Comparison of ENCODE assay signal across 28 cellular contexts in the genomic region with DNA sequence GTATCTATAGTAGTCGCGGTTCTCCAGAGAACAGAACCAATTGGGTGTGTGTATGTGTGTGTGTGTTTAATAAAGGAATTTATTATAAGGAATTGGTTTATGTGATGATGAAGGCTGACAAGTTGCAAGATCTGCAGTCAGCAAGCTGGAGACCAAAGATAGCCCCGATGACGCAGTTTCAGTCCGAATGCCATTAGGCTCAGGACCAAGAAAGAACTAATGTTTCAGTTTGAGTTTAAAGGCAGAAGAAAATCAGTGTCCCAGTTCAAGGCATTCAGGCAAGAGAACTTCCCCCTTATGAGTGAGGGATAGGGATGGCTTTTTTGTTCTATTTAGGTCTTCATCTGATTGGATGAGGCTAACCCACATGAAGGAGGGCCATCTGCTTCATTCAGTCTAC.
"Had no signal": no experiment of that assay in that cellular context is flagged by ENCODE, and none has a peak within 500 bp of the region (broad histone marks: within the 10 kb centered on the region; RNA-seq: fewer than 3 reads in every experiment).

No MANE protein-coding gene starts in this region.

- H3K4me1 Mint-ChIP-seq: naive B cell; natural killer cell; stimulated activated memory B cell treated with anti-CD40 and anti-IgM and Interleukin-4, amounts not matched to agents 10 μg/mL and 1 μg/mL and 100 μg/mL, for 72 hours; stimulated activated naive CD8-positive, alpha-beta T cell treated with anti-CD3 and anti-CD28 coated beads, Interleukin-15, amount 100 ng/mL, for 72 hours had no signal

- H3K9ac ChIP-seq: neural progenitor cell, parathyroid adenoma had no signal

- H3K27me3 ChIP-seq: neural progenitor cell, neutrophil, right lobe of liver, tibial nerve, uterus had no signal

- H3K9me3 ChIP-seq: lower lobe of right lung, neutrophil, psoas muscle, right lobe of liver, tibial nerve, uterus had no signal

- H3K79me2 ChIP-seq: parathyroid adenoma had no signal

- H3K27ac Mint-ChIP-seq: naive B cell; natural killer cell; nephron progenitor cell; neural progenitor cell; stimulated activated memory B cell treated with anti-CD40 and anti-IgM and Interleukin-4, amounts not matched to agents 10 μg/mL and 1 μg/mL and 100 μg/mL, for 72 hours; stimulated activated naive CD8-positive, alpha-beta T cell treated with anti-CD3 and anti-CD28 coated beads, Interleukin-15, amount 100 ng/mL, for 72 hours; type B pancreatic cell had no signal

- H3K36me3 Mint-ChIP-seq: naive B cell; natural killer cell; neural progenitor cell; stimulated activated memory B cell treated with anti-CD40 and anti-IgM and Interleukin-4, amounts not matched to agents 10 μg/mL and 1 μg/mL and 100 μg/mL, for 72 hours; type B pancreatic cell had no signal

- H3K27me3 Mint-ChIP-seq: naive B cell; stimulated activated memory B cell treated with anti-CD40 and anti-IgM and Interleukin-4, amounts not matched to agents 10 μg/mL and 1 μg/mL and 100 μg/mL, for 72 hours; stimulated activated naive CD8-positive, alpha-beta T cell treated with anti-CD3 and anti-CD28 coated beads, Interleukin-15, amount 100 ng/mL, for 72 hours had no signal

- DNase-seq: kidney glomerular epithelial cell; left cardiac atrium; left ventricle myocardium superior; lower lobe of right lung; mammary epithelial cell; mesenchymal stem cell; naive B cell; natural killer cell; nephron progenitor cell; occipital lobe; psoas muscle; right lobe of liver; stimulated activated CD4-positive, alpha-beta T cell treated with anti-CD3 and anti-CD28 coated beads, Interleukin-1b, Interleukin-23, amount 100 ng/mL, for 48 hours; stimulated activated CD4-positive, alpha-beta T cell treated with anti-CD3 and anti-CD28 coated beads, Interleukin-2, amount 100 ng/mL, for 48 hours; stimulated activated CD4-positive, alpha-beta T cell treated with anti-CD3 and anti-CD28 coated beads, Interleukin-4, amount 100 ng/mL, for 4 hours; stimulated activated CD8-positive, alpha-beta memory T cell treated with anti-CD3 and anti-CD28 coated beads, Interleukin-4, amount 100 ng/mL, for 48 hours; stimulated activated naive CD4-positive, alpha-beta T cell treated with Interleukin-2 at 50 U/mL for 16 hours; stimulated activated naive CD8-positive, alpha-beta T cell treated with anti-CD3 and anti-CD28 coated beads, Interleukin-15, amount 100 ng/mL, for 72 hours; substantia nigra; uterus had no signal

- H3K27ac ChIP-seq: lower lobe of right lung, neural progenitor cell, neutrophil, parathyroid adenoma, psoas muscle, right lobe of liver, tibial nerve, uterus had no signal

- H3K9me3 Mint-ChIP-seq: nephron progenitor cell; neural progenitor cell; stimulated activated memory B cell treated with anti-CD40 and anti-IgM and Interleukin-4, amounts not matched to agents 10 μg/mL and 1 μg/mL and 100 μg/mL, for 72 hours had no signal

- H3K4me1 ChIP-seq: lower lobe of right lung, parathyroid adenoma, psoas muscle, right lobe of liver, uterus had no signal

- H2AFZ ChIP-seq: neural progenitor cell, parathyroid adenoma had no signal

- H3K4me2 ChIP-seq: neural progenitor cell, smooth muscle cell had no signal

- H3K36me3 ChIP-seq: lower lobe of right lung, neural progenitor cell, neutrophil, right lobe of liver, tibial nerve, uterus had no signal

- H3K4me3 Mint-ChIP-seq: naive B cell; natural killer cell; nephron progenitor cell; neural progenitor cell; stimulated activated memory B cell treated with anti-CD40 and anti-IgM and Interleukin-4, amounts not matched to agents 10 μg/mL and 1 μg/mL and 100 μg/mL, for 72 hours; stimulated activated naive CD8-positive, alpha-beta T cell treated with anti-CD3 and anti-CD28 coated beads, Interleukin-15, amount 100 ng/mL, for 72 hours; type B pancreatic cell had no signal

- H3K4me3 ChIP-seq: lower lobe of right lung, neural progenitor cell, psoas muscle, right lobe of liver, smooth muscle cell, tibial nerve, uterus had no signal

- ATAC-seq: left cardiac atrium; left lobe of liver; left ventricle myocardium superior; lower lobe of right lung; natural killer cell; psoas muscle; right lobe of liver; stimulated activated memory B cell treated with anti-CD40 and anti-IgM and Interleukin-4, amounts not matched to agents 10 μg/mL and 1 μg/mL and 100 μg/mL, for 72 hours; stimulated activated naive CD8-positive, alpha-beta T cell treated with anti-CD3 and anti-CD28 coated beads, Interleukin-15, amount 100 ng/mL, for 72 hours had no signal
